7 cellular contexts compared by ENCODE assay signal in the genomic region with DNA sequence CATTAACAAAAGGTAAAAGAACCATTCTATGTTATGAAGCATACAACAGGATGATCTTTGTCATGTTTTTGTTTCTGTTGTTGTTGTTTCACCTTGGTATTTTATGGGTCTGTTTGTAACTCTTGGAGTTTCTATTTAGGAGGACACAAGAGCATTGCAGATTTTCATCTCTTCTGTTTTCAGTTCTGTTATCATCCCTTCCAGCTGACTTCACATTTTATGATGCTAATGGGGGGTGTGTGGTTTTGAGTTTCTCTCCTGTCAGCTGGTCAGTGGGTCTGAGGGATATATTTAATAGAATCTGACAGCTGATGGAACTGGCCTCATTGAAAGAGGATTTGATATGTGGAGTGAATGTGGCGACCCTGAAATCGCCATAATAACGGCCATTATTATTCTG.
"Had no signal": no experiment of that assay in that cellular context is flagged by ENCODE, and none has a peak within 500 bp of the region (broad histone marks: within the 10 kb centered on the region; RNA-seq: fewer than 3 reads in every experiment).

No MANE protein-coding gene starts in this region.

- H3K9me3 Mint-ChIP-seq: GM23338, H9 had no signal

- DNase-seq: H9, HCEC 1CT, HFFc6, IMR-90, KG1 had no signal

- H2AFZ ChIP-seq: GM23338 had no signal

- H3K4me3 ChIP-seq: GM23338, K562 had no signal

- H3K4me2 ChIP-seq: GM23338 had no signal

- H3K27ac Mint-ChIP-seq: GM23338, H9, HFFc6 had no signal

- H3K4me3 Mint-ChIP-seq: GM23338, H9, HFFc6 had no signal

- ATAC-seq: GM23338, K562 had no signal
